11 cellular contexts compared by ENCODE assay signal in the genomic region with DNA sequence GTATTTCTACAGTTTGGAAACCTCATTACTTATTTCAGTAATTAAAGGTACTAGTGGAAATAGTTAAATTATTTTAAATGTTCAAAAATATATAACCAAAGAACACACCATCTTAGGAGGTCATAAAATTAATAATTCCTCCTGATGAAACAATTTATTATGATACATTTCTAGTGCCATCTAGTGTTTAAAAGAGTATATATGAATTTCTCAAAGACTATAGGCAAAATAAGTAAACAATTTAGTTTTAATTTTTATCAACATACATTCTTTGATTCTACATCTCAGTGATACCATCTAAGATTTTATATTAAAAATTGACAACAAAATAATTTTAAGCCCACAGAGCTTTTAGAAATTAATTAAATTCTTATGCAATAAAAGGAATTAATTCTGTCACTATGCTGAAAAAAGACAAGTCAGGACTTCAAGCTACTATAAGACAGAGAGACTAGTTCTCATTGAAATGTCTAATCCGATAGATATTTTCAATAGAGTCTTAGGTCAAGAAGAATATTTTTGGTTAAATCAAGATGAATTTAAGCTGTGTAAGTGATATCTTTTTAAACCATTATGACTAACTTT.
DNase-seq lines count a peak whose midpoint lies in the region; ATAC-seq, FAIRE-seq and TF ChIP-seq lines count a peak whose summit lies in the region.
"Had no signal": no experiment of that assay in that cellular context is flagged by ENCODE, and none has a peak within 500 bp of the region (broad histone marks: within the 10 kb centered on the region; RNA-seq: fewer than 3 reads in every experiment).

No MANE protein-coding gene starts in this region.

- H3K36me3 ChIP-seq in DND-41 (ENCODE audit: insufficient read depth, low read length) (no peaks in the 10 kb centered on the region), transverse colon (no peaks in the 10 kb centered on the region), stomach (no peaks in the 10 kb centered on the region)

- H3K9ac ChIP-seq in DND-41 (ENCODE audit: low read depth, low read length), result no peak overlapping the region

- in situ Hi-C loops in transverse colon (cut with MboI; ENCODE audit: low pct_ligation_motif_present in 1 of 4, low pct_unique_long_range_greater_than_20kb in 1 of 4, low sequenced_read_pairs in 3 of 4), result no loop called here

- ATAC-seq in A549, result no peak
- ATAC-seq in DND-41 (ENCODE audit: insufficient read depth, low read depth), result no peak
- ATAC-seq in HG03521 (IDR thresholded peaks at IDR 0.05; ENCODE audit: unreplicated experiment), result no peak

- TF ChIP-seq CTCF in A549 (IDR thresholded peaks at IDR 0.05) (peak; percentile 21; the same call in 1 of the 3 replicates), DND-41 (IDR thresholded peaks at IDR 0.05; ENCODE audit: borderline replicate concordance, extremely low read depth, low read length, poor library complexity, severe bottlenecking) (peak; percentile 21), transverse colon (IDR thresholded peaks at IDR 0.05) (peak in 2 of 5 experiments; percentile 10 to 14), stomach (IDR thresholded peaks at IDR 0.05) (no peak)

- WGBS in A549 (ENCODE audit: missing lambda C conversion rate), result 0% methylated on average over 1 of the region's 1 CpG
- 80 to 91% methylated on average over 1 of the region's 1 CpG for WGBS in transverse colon (ENCODE audit: low coverage in 1 of 2), 2 donors
- 75 to 96% (median 86%) methylated on average over 1 of the region's 1 CpG for WGBS in stomach, 5 donors

- TF ChIP-seq POLR2A in A549 (IDR thresholded peaks at IDR 0.05; ENCODE audit: low read length), result no peak
- no peak for TF ChIP-seq POLR2A in transverse colon (IDR thresholded peaks at IDR 0.05)
- no peak for TF ChIP-seq POLR2A in stomach (IDR thresholded peaks at IDR 0.05)

- H3K27ac ChIP-seq in A549 (no peak overlapping the region), DND-41 (ENCODE audit: low read length) (no peak overlapping the region), transverse colon (no peak overlapping the region), stomach (no peak overlapping the region)

- intact Hi-C loops in transverse colon (cut with DNase I; ENCODE audit: low total_unique reads), result no loop called here
- intact Hi-C loops in stomach (cut with DNase I; ENCODE audit: low total_unique reads), result no loop called here

- H3K9me3 ChIP-seq in A549 (no peaks in the 10 kb centered on the region), DND-41 (ENCODE audit: insufficient read depth, low read length, severe bottlenecking) (no peaks in the 10 kb centered on the region), transverse colon (no peaks in the 10 kb centered on the region), stomach (no peaks in the 10 kb centered on the region)

- CTCF ChIA-PET in A549 (lab: Yijun Ruan, JAX), result interaction anchor here (0.9 to 1.5 kb wide), 2 partner anchors 12 to 1052 kb away, joined by 4 to 9 read pairs; no protein-coding TSS in a partner anchor

- no peaks in the 10 kb centered on the region for H3K27me3 ChIP-seq in DND-41 (ENCODE audit: insufficient read depth, low read length, poor library complexity)
- no peaks in the 10 kb centered on the region for H3K27me3 ChIP-seq in transverse colon
- H3K27me3 ChIP-seq in stomach, result no peaks in the 10 kb centered on the region

- DNase-seq in A549 (ENCODE audit: low read depth in 1 of 2, low spot score in 1 of 2) (no peak), DND-41 (no peak), NCI-H748 treated with DMSO at 0.1 percent for 48 hours (lab: John Stamatoyannopoulos, UW) (peak; percentile 34), epidermal melanocyte (ENCODE audit: insufficient read length, low spot score) (peak; percentile 20), iPS-NIHi7 (ENCODE audit: extremely low spot score) (no peak), transverse colon (no peak), stomach (no peak)
- DNase-seq: activated CD4-positive, alpha-beta T cell treated with anti-CD3 and anti-CD28 coated beads for 4 hours; GDM1; immature natural killer cell had no signal

- H2AFZ ChIP-seq in DND-41 (ENCODE audit: low read depth, low read length), result no peak overlapping the region

- H4K20me1 ChIP-seq in DND-41 (ENCODE audit: insufficient read depth, low read length), result no peaks in the 10 kb centered on the region

- POLR2A ChIA-PET in A549 (lab: Yijun Ruan, JAX), result no interaction called here

- peak; percentile 17 to 48; a peak in 2 of 5 replicates for TF ChIP-seq RAD21 in A549 (conservative IDR thresholded peaks at IDR 0.05 in 1 of 2, IDR thresholded peaks at IDR 0.05 in 1 of 2)

- no peak overlapping the region for H3K4me3 ChIP-seq in A549
- H3K4me3 ChIP-seq in DND-41 (ENCODE audit: low read depth in 1 of 2, low read length in 2 of 2), result no peak overlapping the region
- no peak overlapping the region for H3K4me3 ChIP-seq in transverse colon
- H3K4me3 ChIP-seq in stomach, result no peak overlapping the region

- FAIRE-seq in A549 (lab: Jason Lieb, UNC), result no peak

- H3K4me2 ChIP-seq in A549 (no peak overlapping the region), DND-41 (ENCODE audit: insufficient read depth, low read length) (no peak overlapping the region)

- H3K4me1 ChIP-seq in A549 (no peaks in the 10 kb centered on the region), DND-41 (ENCODE audit: insufficient read depth, low read length) (no peaks in the 10 kb centered on the region), transverse colon (no peaks in the 10 kb centered on the region), stomach (no peaks in the 10 kb centered on the region)

- no peaks in the 10 kb centered on the region for H3K79me2 ChIP-seq in DND-41 (ENCODE audit: insufficient read depth, low read length)

- TF ChIP-seq EP300 in A549 (IDR thresholded peaks at IDR 0.05) (no peak), transverse colon (IDR thresholded peaks at IDR 0.05; ENCODE audit: low read depth) (no peak), stomach (IDR thresholded peaks at IDR 0.05) (no peak)

TF ChIP-seq in A549, 52 proteins besides CTCF, POLR2A, EP300 and RAD21:
- no peak for TF ChIP-seq HOXB13 (CRISPR knock-in tag; IDR thresholded peaks at IDR 0.05; ENCODE audit: low read depth)
- TF ChIP-seq PHF8 (IDR thresholded peaks at IDR 0.05; ENCODE audit: borderline replicate concordance, low read depth), result no peak
- TF ChIP-seq CBX2 (IDR thresholded peaks at IDR 0.05; ENCODE audit: borderline replicate concordance, low read depth), result no peak
- no peak for TF ChIP-seq EHMT2 (IDR thresholded peaks at IDR 0.05; ENCODE audit: low read depth)
- TF ChIP-seq HEYL (CRISPR knock-in tag; IDR thresholded peaks at IDR 0.05), result no peak
- TF ChIP-seq, protein P1, sequence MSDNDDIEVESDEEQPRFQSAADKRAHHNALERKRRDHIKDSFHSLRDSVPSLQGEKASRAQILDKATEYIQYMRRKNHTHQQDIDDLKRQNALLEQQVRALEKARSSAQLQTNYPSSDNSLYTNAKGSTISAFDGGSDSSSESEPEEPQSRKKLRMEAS (IDR thresholded peaks at IDR 0.05), result no peak
- TF ChIP-seq HOXB5 (CRISPR knock-in tag; IDR thresholded peaks at IDR 0.05), result no peak
- TF ChIP-seq MYC (IDR thresholded peaks at IDR 0.05; ENCODE audit: borderline replicate concordance, low read length), result no peak
- no peak for TF ChIP-seq ZFP36 (IDR thresholded peaks at IDR 0.05; ENCODE audit: borderline replicate concordance, partially characterized antibody)
- TF ChIP-seq RFX5 (IDR thresholded peaks at IDR 0.05), result no peak
- no peak for TF ChIP-seq MAZ (IDR thresholded peaks at IDR 0.05; ENCODE audit: borderline replicate concordance, low read depth, low read length)

Comparison
In these comparisons a context has a peak if more than half of its experiments do, and no peak if none do; other contexts are left out.
1. DNase-seq: peak in NCI-H748 treated with DMSO at 0.1 percent for 48 hours (single experiment) and epidermal melanocyte (single experiment); none in A549 (0 of 2), DND-41 (single experiment), iPS-NIHi7 (single experiment), transverse colon (single experiment) and stomach (single experiment).
2. CTCF ChIP-seq: peak in A549 (single experiment) and DND-41 (single experiment); none in stomach (0 of 7).